ENCODE assay signal across 9 cellular contexts in the genomic region with DNA sequence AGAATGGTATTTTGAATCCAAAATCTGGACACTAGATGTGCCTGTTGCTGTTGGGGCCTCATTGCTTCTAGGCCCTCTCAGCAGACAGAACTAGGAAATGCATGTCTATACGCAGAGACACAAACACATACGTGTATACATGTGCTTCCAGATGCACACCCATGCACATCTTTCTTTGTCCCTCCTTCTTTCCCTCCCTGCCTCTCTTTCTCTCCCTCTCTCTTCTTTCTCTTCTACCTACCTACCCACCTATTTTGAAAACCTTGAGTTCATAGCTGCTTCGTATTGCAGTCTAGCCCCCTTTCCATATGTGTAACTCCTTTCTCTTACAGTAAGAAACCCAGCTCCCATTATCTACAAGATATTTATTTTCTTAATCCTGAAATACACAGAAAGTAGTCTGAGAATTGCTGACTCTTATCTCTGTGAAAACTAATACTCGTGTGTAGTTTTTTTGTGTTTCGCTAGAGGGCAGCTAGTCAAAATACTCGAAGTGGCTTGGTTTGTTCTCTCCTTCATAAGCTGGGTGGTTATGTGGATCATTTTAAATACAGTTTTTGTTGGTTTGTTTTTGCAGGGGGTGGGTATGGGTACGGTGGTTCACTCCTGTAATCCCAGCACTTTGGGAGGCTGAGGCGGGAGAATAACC. TPM values are rescaled to one million over a fixed set of nuclear protein-coding genes. Genes with fewer than 3 reads are reported as not detected.
DNase-seq lines count a peak whose midpoint lies in the region; ATAC-seq and TF ChIP-seq lines count a peak whose summit lies in the region.
"Had no signal": no experiment of that assay in that cellular context is flagged by ENCODE, and none has a peak within 500 bp of the region (broad histone marks: within the 10 kb centered on the region; RNA-seq: fewer than 3 reads in every experiment).

No MANE protein-coding gene starts in this region.

- ATAC-seq in psoas muscle, result no peak

- H3K27ac ChIP-seq in PC-9, result no peak overlapping the region
- H3K27ac ChIP-seq in psoas muscle, result no peak overlapping the region

- no TSS peak for BruUV-seq in PC-9 (replicated peaks; lab: Mats Ljungman, UMichigan)

- H3K4me1 ChIP-seq in PC-9 (replicated peaks; ENCODE audit: insufficient read depth) (no peaks in the 10 kb centered on the region), psoas muscle (peaks cover 2% of the 10 kb centered on the region)

- CTCF ChIA-PET in PC-9 (lab: Charles Lee), result interaction anchor here (0.6 to 1.0 kb wide), 3 partner anchors 8 to 15 kb away, joined by 3 to 5 read pairs (median 5); no protein-coding TSS in a partner anchor
- CTCF ChIA-PET in activated CD4-positive, alpha-beta memory T cell treated with anti-CD3 and anti-CD28 coated beads for 36 hours (lab: Charles Lee), result interaction anchor here (1.1 to 1.2 kb wide), 2 partner anchors 12 to 19 kb away, joined by 6 to 10 read pairs; a partner anchor contains a TSS
- CTCF ChIA-PET in activated naive CD4-positive, alpha-beta T cell treated with anti-CD3 and anti-CD28 coated beads for 36 hours (lab: Charles Lee), result interaction anchor here (0.7 to 1.2 kb wide), 5 partner anchors 10 to 216 kb away, joined by 3 to 4 read pairs (median 3); a partner anchor contains a TSS

- intact Hi-C loops in PC-9 (cut with micrococcal nuclease; ENCODE audit: unreplicated experiment) (no loop called here), psoas muscle (cut with DNase I) (no loop called here)
- intact Hi-C loops in activated CD4-positive, alpha-beta memory T cell treated with anti-CD3 and anti-CD28 coated beads for 36 hours (cut with micrococcal nuclease), result no loop called here
- intact Hi-C loops in activated naive CD4-positive, alpha-beta T cell treated with anti-CD3 and anti-CD28 coated beads for 36 hours (cut with micrococcal nuclease), result no loop called here

- DNase-seq in DMS53 (lab: John Stamatoyannopoulos, UW) (peak; percentile 31), DMS53 treated with DMSO at 0.1 percent for 48 hours (lab: John Stamatoyannopoulos, UW; ENCODE audit: unreplicated experiment) (no peak), PC-9 (no peak), endothelial cell (ENCODE audit: low spot score) (no peak), psoas muscle (no peak)
- DNase-seq in activated CD4-positive, alpha-beta memory T cell treated with anti-CD3 and anti-CD28 coated beads for 36 hours, result no peak
- no peak for DNase-seq in activated naive CD4-positive, alpha-beta T cell treated with anti-CD3 and anti-CD28 coated beads for 36 hours
- no peak for DNase-seq in activated effector memory CD4-positive, alpha-beta T cell treated with anti-CD3 and anti-CD28 coated beads, Interleukin-2, amount 50 U/mL, for 16 hours
- DNase-seq: NCI-H345 had no signal

- POLR2A ChIA-PET in PC-9 (lab: Charles Lee; ENCODE audit: unreplicated experiment), result interaction anchor here (0.6 kb wide), 1 partner anchor 222 kb away, joined by 4 read pairs; no protein-coding TSS in a partner anchor
- POLR2A ChIA-PET in activated CD4-positive, alpha-beta memory T cell treated with anti-CD3 and anti-CD28 coated beads for 36 hours (lab: Charles Lee), result no interaction called here

- no peak overlapping the region for H3K27ac Mint-ChIP-seq in endothelial cell (ENCODE audit: unreplicated experiment)
- no peak overlapping the region for H3K27ac Mint-ChIP-seq in activated CD4-positive, alpha-beta memory T cell treated with anti-CD3 and anti-CD28 coated beads for 36 hours
- no peak overlapping the region for H3K27ac Mint-ChIP-seq in activated naive CD4-positive, alpha-beta T cell treated with anti-CD3 and anti-CD28 coated beads for 36 hours

- WGBS in psoas muscle, 3 donors, result 63 to 79% (median 65%) methylated on average over 7 to 8 of the region's 8 CpGs

- H3K9me3 Mint-ChIP-seq in endothelial cell (ENCODE audit: unreplicated experiment), result no peaks in the 10 kb centered on the region
- H3K9me3 Mint-ChIP-seq in activated CD4-positive, alpha-beta memory T cell treated with anti-CD3 and anti-CD28 coated beads for 36 hours, result no peaks in the 10 kb centered on the region
- no peaks in the 10 kb centered on the region for H3K9me3 Mint-ChIP-seq in activated naive CD4-positive, alpha-beta T cell treated with anti-CD3 and anti-CD28 coated beads for 36 hours

- no peaks in the 10 kb centered on the region for H3K36me3 ChIP-seq in PC-9 (ENCODE audit: low read depth)
- peaks cover 6 to 93% of the 10 kb centered on the region in 2 donors for H3K36me3 ChIP-seq in psoas muscle (ENCODE audit: insufficient read depth in 1 of 2, low read depth in 1 of 2)

- no peaks in the 10 kb centered on the region for H3F3A ChIP-seq in PC-9 (ENCODE audit: insufficient read depth, low read depth)

- H3K36me3 Mint-ChIP-seq in endothelial cell (ENCODE audit: low read depth, unreplicated experiment), result no peaks in the 10 kb centered on the region
- H3K36me3 Mint-ChIP-seq in activated CD4-positive, alpha-beta memory T cell treated with anti-CD3 and anti-CD28 coated beads for 36 hours, result no peaks in the 10 kb centered on the region
- H3K36me3 Mint-ChIP-seq in activated naive CD4-positive, alpha-beta T cell treated with anti-CD3 and anti-CD28 coated beads for 36 hours (ENCODE audit: low read depth), result no peaks in the 10 kb centered on the region

- no peak overlapping the region for H3K4me3 Mint-ChIP-seq in endothelial cell (ENCODE audit: unreplicated experiment)
- no peak overlapping the region for H3K4me3 Mint-ChIP-seq in activated CD4-positive, alpha-beta memory T cell treated with anti-CD3 and anti-CD28 coated beads for 36 hours
- H3K4me3 Mint-ChIP-seq in activated naive CD4-positive, alpha-beta T cell treated with anti-CD3 and anti-CD28 coated beads for 36 hours, result no peak overlapping the region

- H3K4me1 Mint-ChIP-seq in endothelial cell (ENCODE audit: unreplicated experiment), result peaks cover 11% of the 10 kb centered on the region
- H3K4me1 Mint-ChIP-seq in activated CD4-positive, alpha-beta memory T cell treated with anti-CD3 and anti-CD28 coated beads for 36 hours (ENCODE audit: low read depth), result no peaks in the 10 kb centered on the region
- H3K4me1 Mint-ChIP-seq in activated naive CD4-positive, alpha-beta T cell treated with anti-CD3 and anti-CD28 coated beads for 36 hours (ENCODE audit: low read depth), result no peaks in the 10 kb centered on the region

- no peaks in the 10 kb centered on the region for H4K20me1 ChIP-seq in PC-9 (ENCODE audit: insufficient read depth)

- H3K4me2 ChIP-seq in PC-9, result no peak overlapping the region

- TF ChIP-seq CTCF in PC-9 (conservative IDR thresholded peaks at IDR 0.05) (peak; percentile 75), endothelial cell (IDR thresholded peaks at IDR 0.05; ENCODE audit: unreplicated experiment) (peak; percentile 35), psoas muscle (IDR thresholded peaks at IDR 0.05) (peak; percentile 5)

- H3K27me3 ChIP-seq in PC-9 (ENCODE audit: insufficient read depth, low read depth) (no peaks in the 10 kb centered on the region), psoas muscle (ENCODE audit: insufficient read depth in 3 of 3, low read length in 2 of 3) (no peaks in the 10 kb centered on the region)

- H3K4me3 ChIP-seq in PC-9, result no peak overlapping the region
- H3K4me3 ChIP-seq in psoas muscle, result no peak overlapping the region

- no peaks in the 10 kb centered on the region for H3K9me3 ChIP-seq in PC-9 (ENCODE audit: insufficient read depth, low read depth)
- no peaks in the 10 kb centered on the region for H3K9me3 ChIP-seq in psoas muscle

- H3K27me3 Mint-ChIP-seq in endothelial cell (ENCODE audit: unreplicated experiment), result peaks cover 2% of the 10 kb centered on the region
- no peaks in the 10 kb centered on the region for H3K27me3 Mint-ChIP-seq in activated CD4-positive, alpha-beta memory T cell treated with anti-CD3 and anti-CD28 coated beads for 36 hours
- no peaks in the 10 kb centered on the region for H3K27me3 Mint-ChIP-seq in activated naive CD4-positive, alpha-beta T cell treated with anti-CD3 and anti-CD28 coated beads for 36 hours (ENCODE audit: low read depth)

- no peak overlapping the region for H2AFZ ChIP-seq in PC-9

- H3K79me2 ChIP-seq in PC-9 (ENCODE audit: low read depth), result no peaks in the 10 kb centered on the region

- no peaks in the 10 kb centered on the region for H3K9me2 ChIP-seq in PC-9 (ENCODE audit: insufficient read depth)

RNA-seq across cellular contexts. Expression of a gene that starts 18.5 kb away (rescaled TPM):
- total RNA-seq in PC-9 (2021) (1,195 and 1,662 TPM in 2 replicates), endothelial cell (ENCODE audit: unreplicated experiment) (1,571 TPM), psoas muscle (1,000 to 10,000 TPM; 1,418 to 1,919 (median 1,477) TPM)
- polyA plus RNA-seq in psoas muscle, result 1,000 to 10,000 TPM; 2,325 to 2,939 (median 2,347) TPM
- 1,000 to 10,000 TPM; 2,505 to 2,560 TPM for total RNA-seq in activated CD4-positive, alpha-beta memory T cell treated with anti-CD3 and anti-CD28 coated beads for 36 hours
- total RNA-seq in activated naive CD4-positive, alpha-beta T cell treated with anti-CD3 and anti-CD28 coated beads for 36 hours, result 1,000 to 10,000 TPM; 3,385 to 3,704 TPM

RNA-seq across cellular contexts. Expression of a gene that starts 26.4 kb away (rescaled TPM):
- 0.30 and 0.37 TPM in 2 replicates for total RNA-seq in PC-9 (2021)
- 1.8 TPM for total RNA-seq in endothelial cell (ENCODE audit: unreplicated experiment)
- total RNA-seq in psoas muscle, result 100 to 1,000 TPM; 128 to 220 (median 138) TPM
- polyA plus RNA-seq in psoas muscle, result 10 to 100 TPM in 2 of 3 donors, 1 to 10 TPM in 1; 3.7 to 65.3 (median 48.8) TPM
- total RNA-seq in activated CD4-positive, alpha-beta memory T cell treated with anti-CD3 and anti-CD28 coated beads for 36 hours, result 1 to 10 TPM; 1.2 to 1.6 TPM
- total RNA-seq in activated naive CD4-positive, alpha-beta T cell treated with anti-CD3 and anti-CD28 coated beads for 36 hours, result 1 to 10 TPM; 2.5 to 2.7 TPM

Comparison
In these comparisons a context has a peak if more than half of its experiments do, and no peak if none do; other contexts are left out.
1. CTCF ChIP-seq: peak in every context shown above with its lines; median percentile 75 in PC-9; 35 in endothelial cell; 5 in psoas muscle.
2. RNA of a gene that starts 26.4 kb away (total RNA-seq): 128 to 220 TPM in psoas muscle; 2.5 to 2.7 TPM in activated naive CD4-positive, alpha-beta T cell treated with anti-CD3 and anti-CD28 coated beads for 36 hours, 1.8 TPM in endothelial cell (single experiment), 1.2 to 1.6 TPM in activated CD4-positive, alpha-beta memory T cell treated with anti-CD3 and anti-CD28 coated beads for 36 hours and 0.30 to 0.37 TPM in PC-9; every median in the first group is over 10 times any median in the second.